ENCODE assay signal across 3 cellular contexts in genomic region chr6:75278474-75279077, GRCh38.
TF ChIP-seq lines count a peak whose summit lies in the region.

No MANE protein-coding gene starts in this region.

TF ChIP-seq in SK-N-SH, 30 proteins besides CTCF, POLR2A, EP300 and RAD21:
- TF ChIP-seq NFIC (IDR thresholded peaks at IDR 0.05; ENCODE audit: borderline replicate concordance) (peak; percentile 7; the same call in 1 of the 2 replicates), IRF3 (IDR thresholded peaks at IDR 0.05; ENCODE audit: low read depth, low read length) (no peak), REST (IDR thresholded peaks at IDR 0.05; ENCODE audit: low read depth, low read length) (no peak), USF1 (IDR thresholded peaks at IDR 0.05; ENCODE audit: borderline replicate concordance, low read depth) (no peak)

TF ChIP-seq in SK-N-SH treated with all-trans-retinoic acid at 6 μM for 48 hours, 23 proteins besides CTCF, POLR2A, EP300 and RAD21:
- TF ChIP-seq POU6F1 (CRISPR knock-in tag; IDR thresholded peaks at IDR 0.05; ENCODE audit: borderline replicate concordance, low read depth) (no peak), PPARA (CRISPR knock-in tag; IDR thresholded peaks at IDR 0.05; ENCODE audit: borderline replicate concordance) (no peak), BACH2 (CRISPR knock-in tag; IDR thresholded peaks at IDR 0.05; ENCODE audit: borderline replicate concordance) (no peak)

TF ChIP-seq in K562, 482 proteins besides CTCF, POLR2A, EP300 and RAD21:
- 0 out of 2 replicates have a peak, but pooled peaks have one; percentile 22 for TF ChIP-seq SMARCE1 (IDR thresholded peaks at IDR 0.05)
- TF ChIP-seq ERF (CRISPR knock-in tag; IDR thresholded peaks at IDR 0.05): no peak
- TF ChIP-seq FOSL1 (tag; conservative IDR thresholded peaks at IDR 0.05): no peak
- TF ChIP-seq LARP7 (IDR thresholded peaks at IDR 0.05): no peak
- no peak for TF ChIP-seq ARID3A (IDR thresholded peaks at IDR 0.05; ENCODE audit: borderline replicate concordance, low read depth, low read length)
- TF ChIP-seq CEBPB (tag; IDR thresholded peaks at IDR 0.05): peak; percentile 72
- 0 out of 2 replicates have a peak, but pooled peaks have one; percentile 25 for TF ChIP-seq DPF2 (IDR thresholded peaks at IDR 0.05)
- TF ChIP-seq CEBPG (CRISPR knock-in tag; IDR thresholded peaks at IDR 0.05): no peak
- TF ChIP-seq CEBPG (tag; conservative IDR thresholded peaks at IDR 0.05 in 1 of 2, IDR thresholded peaks at IDR 0.05 in 1 of 2): peak in 1 of 2 experiments; percentile 48; a peak in 1 of 4 replicates
- TF ChIP-seq NFIC (IDR thresholded peaks at IDR 0.05): peak; percentile 59
TF ChIP-seq in K562: peak in this region for 5.
